20 cellular contexts compared by ENCODE assay signal in genomic region chr15:41102854-41103253, GRCh38.
"Had no signal": no experiment of that assay in that cellular context is flagged by ENCODE, and none has a peak within 500 bp of the region (broad histone marks: within the 10 kb centered on the region; RNA-seq: fewer than 3 reads in every experiment).

No MANE protein-coding gene starts in this region.

- H3K27ac Mint-ChIP-seq: activated CD4-positive, alpha-beta T cell treated with anti-CD3 and anti-CD28 coated beads, Interleukin-2, amount 10 ng/mL, durations not matched to agents 24 days and 14 days; activated naive CD8-positive, alpha-beta T cell; nephron progenitor cell had no signal

- H3K27me3 Mint-ChIP-seq: activated CD4-positive, alpha-beta T cell treated with anti-CD3 and anti-CD28 coated beads, Interleukin-2, amount 10 ng/mL, durations not matched to agents 24 days and 14 days; activated naive CD8-positive, alpha-beta T cell; effector memory CD8-positive, alpha-beta T cell had no signal

- DNase-seq: activated CD4-positive, alpha-beta T cell treated with anti-CD3 and anti-CD28 coated beads, Interleukin-2, amount 10 ng/mL, durations not matched to agents 24 days and 14 days; activated CD8-positive, alpha-beta memory T cell treated with anti-CD3 and anti-CD28 coated beads, Interleukin-2, amount 50 U/mL, for 4 hours; activated gamma-delta T cell; activated T-cell treated with anti-CD3 and anti-CD28 coated beads, Interleukin-2, amount 50 U/mL, for 48 hours; dermis blood vessel endothelial cell; effector memory CD8-positive, alpha-beta T cell; hypothalamus; kidney; left lung; mammary epithelial cell; nephron progenitor cell; nucleus accumbens; posterior cingulate gyrus; stimulated activated CD4-positive, alpha-beta T cell treated with anti-CD3 and anti-CD28 coated beads, Interleukin-2, amount 100 ng/mL, for 48 hours; T1000; upper lobe of left lung had no signal

- H3K9me3 Mint-ChIP-seq: activated CD4-positive, alpha-beta T cell treated with anti-CD3 and anti-CD28 coated beads, Interleukin-2, amount 10 ng/mL, durations not matched to agents 24 days and 14 days; effector memory CD8-positive, alpha-beta T cell; nephron progenitor cell had no signal

- H3K4me1 Mint-ChIP-seq: nephron progenitor cell had no signal

- H3K36me3 Mint-ChIP-seq: activated naive CD8-positive, alpha-beta T cell had no signal

- H3K4me3 ChIP-seq: left lung, skin epidermis, thoracic aorta, upper lobe of left lung had no signal

- H3K27me3 ChIP-seq: left lung, upper lobe of left lung had no signal

- H3K4me3 Mint-ChIP-seq: activated CD4-positive, alpha-beta T cell treated with anti-CD3 and anti-CD28 coated beads, Interleukin-2, amount 10 ng/mL, durations not matched to agents 24 days and 14 days; activated naive CD8-positive, alpha-beta T cell; effector memory CD8-positive, alpha-beta T cell; nephron progenitor cell had no signal

- ATAC-seq: effector memory CD8-positive, alpha-beta T cell; left lung had no signal

- H3K27ac ChIP-seq: epithelial cell of prostate, left lung, skin epidermis, thoracic aorta, upper lobe of left lung had no signal

- H3K9me3 ChIP-seq: left lung, thoracic aorta, upper lobe of left lung had no signal
